Comparison of ENCODE assay signal across 27 cellular contexts in the genomic region with DNA sequence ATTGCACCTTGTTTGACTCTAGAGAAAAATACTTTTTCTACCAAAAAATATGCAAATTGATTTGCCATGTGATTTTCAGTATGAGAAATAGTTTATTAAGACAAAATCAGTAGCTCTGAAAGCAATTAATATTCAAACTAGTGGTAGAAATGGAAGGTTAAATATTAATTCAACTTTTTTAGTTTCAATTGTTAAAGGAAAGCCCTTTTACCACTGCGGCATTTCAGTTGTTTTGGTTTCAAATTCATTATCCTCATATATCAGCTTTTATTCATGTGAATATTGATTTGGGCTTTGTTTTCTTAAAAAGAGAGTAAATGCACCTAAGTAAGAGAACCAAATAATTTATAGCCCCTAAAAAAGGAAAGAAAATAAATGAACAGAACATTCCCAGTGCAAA.
"Had no signal": no experiment of that assay in that cellular context is flagged by ENCODE, and none has a peak within 500 bp of the region (broad histone marks: within the 10 kb centered on the region; RNA-seq: fewer than 3 reads in every experiment).

No MANE protein-coding gene starts in this region.

- H3K27ac Mint-ChIP-seq: natural killer cell; nephron; neural progenitor cell; progenitor cell of endocrine pancreas; stimulated activated memory B cell treated with anti-CD40 and anti-IgM and Interleukin-4, amounts not matched to agents 10 μg/mL and 1 μg/mL and 100 μg/mL, for 72 hours; stimulated activated naive CD8-positive, alpha-beta T cell treated with anti-CD3 and anti-CD28 coated beads, Interleukin-15, amount 100 ng/mL, for 72 hours; type B pancreatic cell had no signal

- H3K36me3 Mint-ChIP-seq: natural killer cell; neural progenitor cell; stimulated activated memory B cell treated with anti-CD40 and anti-IgM and Interleukin-4, amounts not matched to agents 10 μg/mL and 1 μg/mL and 100 μg/mL, for 72 hours; type B pancreatic cell had no signal

- DNase-seq: natural killer cell; occipital lobe; ovary; posterior cingulate gyrus; psoas muscle; right cardiac atrium; right lobe of liver; sigmoid colon; small intestine; stimulated activated CD4-positive, alpha-beta T cell treated with anti-CD3 and anti-CD28 coated beads, Interleukin-15, amount 100 ng/mL, for 24 hours; stimulated activated CD4-positive, alpha-beta T cell treated with anti-CD3 and anti-CD28 coated beads, Interleukin-2, amount 100 ng/mL, for 24 hours; stimulated activated CD4-positive, alpha-beta T cell treated with anti-CD3 and anti-CD28 coated beads, Interleukin-2, amount 100 ng/mL, for 48 hours; stimulated activated CD4-positive, alpha-beta T cell treated with anti-CD3 and anti-CD28 coated beads, Interleukin-4, amount 100 ng/mL, for 24 hours; stimulated activated naive CD4-positive, alpha-beta T cell; stimulated activated naive CD8-positive, alpha-beta T cell treated with anti-CD3 and anti-CD28 coated beads, Interleukin-15, amount 100 ng/mL, for 72 hours; stimulated activated naive CD8-positive, alpha-beta T cell treated with anti-CD3 and anti-CD28 coated beads, Interleukin-15, Interleukin-2, amounts not matched to agents 100 U/mL and 50 U/mL, for 24 hours; substantia nigra; testis; tibial artery; transverse colon; upper lobe of right lung; uterus had no signal

- FAIRE-seq: small intestine had no signal

- H3K4me1 Mint-ChIP-seq: natural killer cell; nephron; neural progenitor cell; stimulated activated memory B cell treated with anti-CD40 and anti-IgM and Interleukin-4, amounts not matched to agents 10 μg/mL and 1 μg/mL and 100 μg/mL, for 72 hours; stimulated activated naive CD8-positive, alpha-beta T cell treated with anti-CD3 and anti-CD28 coated beads, Interleukin-15, amount 100 ng/mL, for 72 hours had no signal

- H3K27me3 Mint-ChIP-seq: progenitor cell of endocrine pancreas; stimulated activated memory B cell treated with anti-CD40 and anti-IgM and Interleukin-4, amounts not matched to agents 10 μg/mL and 1 μg/mL and 100 μg/mL, for 72 hours; stimulated activated naive CD8-positive, alpha-beta T cell treated with anti-CD3 and anti-CD28 coated beads, Interleukin-15, amount 100 ng/mL, for 72 hours; type B pancreatic cell had no signal

- H3K4me3 Mint-ChIP-seq: natural killer cell; nephron; neural progenitor cell; stimulated activated memory B cell treated with anti-CD40 and anti-IgM and Interleukin-4, amounts not matched to agents 10 μg/mL and 1 μg/mL and 100 μg/mL, for 72 hours; stimulated activated naive CD8-positive, alpha-beta T cell treated with anti-CD3 and anti-CD28 coated beads, Interleukin-15, amount 100 ng/mL, for 72 hours; type B pancreatic cell had no signal

- ATAC-seq: natural killer cell; psoas muscle; right cardiac atrium; right lobe of liver; stimulated activated memory B cell treated with anti-CD40 and anti-IgM and Interleukin-4, amounts not matched to agents 10 μg/mL and 1 μg/mL and 100 μg/mL, for 72 hours; stimulated activated naive CD8-positive, alpha-beta T cell treated with anti-CD3 and anti-CD28 coated beads, Interleukin-15, amount 100 ng/mL, for 72 hours; stimulated activated naive CD8-positive, alpha-beta T cell treated with anti-CD3 and anti-CD28 coated beads, Interleukin-15, Interleukin-2, amounts not matched to agents 100 U/mL and 50 U/mL, for 24 hours; upper lobe of right lung had no signal

- H3K9me3 Mint-ChIP-seq: nephron; neural progenitor cell; stimulated activated memory B cell treated with anti-CD40 and anti-IgM and Interleukin-4, amounts not matched to agents 10 μg/mL and 1 μg/mL and 100 μg/mL, for 72 hours; type B pancreatic cell had no signal
